1 cellular context compared by ENCODE assay signal in genomic region chr1:184153731-184154130, GRCh38.
TF ChIP-seq lines count a peak whose summit lies in the region.

No MANE protein-coding gene starts in this region.

TF ChIP-seq in IMR-90, 13 proteins besides CTCF, POLR2A, EP300 and RAD21:
- no peak for TF ChIP-seq MXI1 (IDR thresholded peaks at IDR 0.05; ENCODE audit: borderline replicate concordance, low read depth, low read length)
- no peak for TF ChIP-seq BHLHE40 (IDR thresholded peaks at IDR 0.05; ENCODE audit: low read depth, low read length)
- no peak for TF ChIP-seq SMC3 (IDR thresholded peaks at IDR 0.05; ENCODE audit: low read depth, low read length)
- no peak for TF ChIP-seq MAFK (IDR thresholded peaks at IDR 0.05; ENCODE audit: low read depth, low read length)
- no peak for TF ChIP-seq RCOR1 (IDR thresholded peaks at IDR 0.05; ENCODE audit: insufficient replicate concordance, low read length)
- TF ChIP-seq CHD1 (IDR thresholded peaks at IDR 0.05; ENCODE audit: low read depth, low read length): no peak
- TF ChIP-seq FOS (IDR thresholded peaks at IDR 0.05; ENCODE audit: low read depth, low read length): no peak
- no peak for TF ChIP-seq RFX5 (IDR thresholded peaks at IDR 0.05; ENCODE audit: low read depth, low read length)
- TF ChIP-seq, protein P1, sequence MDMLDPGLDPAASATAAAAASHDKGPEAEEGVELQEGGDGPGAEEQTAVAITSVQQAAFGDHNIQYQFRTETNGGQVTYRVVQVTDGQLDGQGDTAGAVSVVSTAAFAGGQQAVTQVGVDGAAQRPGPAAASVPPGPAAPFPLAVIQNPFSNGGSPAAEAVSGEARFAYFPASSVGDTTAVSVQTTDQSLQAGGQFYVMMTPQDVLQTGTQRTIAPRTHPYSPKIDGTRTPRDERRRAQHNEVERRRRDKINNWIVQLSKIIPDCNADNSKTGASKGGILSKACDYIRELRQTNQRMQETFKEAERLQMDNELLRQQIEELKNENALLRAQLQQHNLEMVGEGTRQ (IDR thresholded peaks at IDR 0.05; ENCODE audit: low read depth, low read length): no peak
- no peak for TF ChIP-seq NFE2L2 (IDR thresholded peaks at IDR 0.05; ENCODE audit: low read depth, low read length)
- TF ChIP-seq, protein P2, sequence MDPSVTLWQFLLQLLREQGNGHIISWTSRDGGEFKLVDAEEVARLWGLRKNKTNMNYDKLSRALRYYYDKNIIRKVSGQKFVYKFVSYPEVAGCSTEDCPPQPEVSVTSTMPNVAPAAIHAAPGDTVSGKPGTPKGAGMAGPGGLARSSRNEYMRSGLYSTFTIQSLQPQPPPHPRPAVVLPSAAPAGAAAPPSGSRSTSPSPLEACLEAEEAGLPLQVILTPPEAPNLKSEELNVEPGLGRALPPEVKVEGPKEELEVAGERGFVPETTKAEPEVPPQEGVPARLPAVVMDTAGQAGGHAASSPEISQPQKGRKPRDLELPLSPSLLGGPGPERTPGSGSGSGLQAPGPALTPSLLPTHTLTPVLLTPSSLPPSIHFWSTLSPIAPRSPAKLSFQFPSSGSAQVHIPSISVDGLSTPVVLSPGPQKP (IDR thresholded peaks at IDR 0.05; ENCODE audit: borderline replicate concordance, low read depth, low read length): no peak
- TF ChIP-seq CEBPB (IDR thresholded peaks at IDR 0.05; ENCODE audit: low read depth, low read length): no peak
